1 cellular context compared by ENCODE assay signal in genomic region chr2:27212626-27213471, GRCh38.
TF ChIP-seq lines count a peak whose summit lies in the region.

No MANE protein-coding gene starts in this region.

TF ChIP-seq in GM23338, 12 proteins besides CTCF, POLR2A, EP300 and RAD21 (continued from another document):
- TF ChIP-seq ZNF462 (CRISPR knock-in tag; IDR thresholded peaks at IDR 0.05) = no peak
- no peak for TF ChIP-seq STAT1 (IDR thresholded peaks at IDR 0.05; ENCODE audit: unreplicated experiment)
- TF ChIP-seq EZH2phosphoT487 (IDR thresholded peaks at IDR 0.05; ENCODE audit: unreplicated experiment) = no peak
- no peak for TF ChIP-seq NANOG (IDR thresholded peaks at IDR 0.05; ENCODE audit: borderline replicate concordance)
- no peak for TF ChIP-seq POLR2AphosphoS5 (IDR thresholded peaks at IDR 0.05; ENCODE audit: low read depth)
